8 cellular contexts compared by ENCODE assay signal in genomic region chr11:64355078-64355940, GRCh38. TPM values are rescaled to one million over a fixed set of nuclear protein-coding genes. Genes with fewer than 3 reads are reported as not detected.
DNase-seq lines count a peak whose midpoint lies in the region; ATAC-seq and TF ChIP-seq lines count a peak whose summit lies in the region.

No MANE protein-coding gene starts in this region.

- H3K4me3 ChIP-seq in SK-N-MC: peak overlapping the region; percentile 50; the same call in 1 of the 2 replicates
- H3K4me3 ChIP-seq in right lobe of liver: peak overlapping the region; percentile 32 to 45 (median 43)
- peak overlapping the region; percentile 22 to 36 (median 31) for H3K4me3 ChIP-seq in stomach

- DNase-seq in DMS 273 (lab: John Stamatoyannopoulos, UW; ENCODE audit: unreplicated experiment) (peak; percentile 83), DMS 273 treated with DMSO at 0.1 percent for 48 hours (lab: John Stamatoyannopoulos, UW) (no peak), LHCN-M2 (ENCODE audit: low read depth) (peak; percentile 81), SK-N-MC (ENCODE audit: low read depth, low spot score) (no peak), dermis microvascular lymphatic vessel endothelial cell (ENCODE audit: low read depth in 2 of 2) (peak; percentile 61 to 84), right lobe of liver (peak; percentile 82 to 88 (median 82)), stomach (peak; percentile 85)

- no peaks in the 10 kb centered on the region for H3K9me3 ChIP-seq in SK-N-MC (ENCODE audit: low read depth, low read length)
- no peaks in the 10 kb centered on the region for H3K9me3 ChIP-seq in right lobe of liver
- H3K9me3 ChIP-seq in stomach: no peaks in the 10 kb centered on the region

- peak; percentile 54 for TF ChIP-seq POLR2A in right lobe of liver (IDR thresholded peaks at IDR 0.05)
- TF ChIP-seq POLR2A in stomach (IDR thresholded peaks at IDR 0.05): no peak

- H3K27ac ChIP-seq in SK-N-MC (peak overlapping the region; percentile 54; the same call in 1 of the 2 replicates), right lobe of liver (peak overlapping the region; percentile 45 to 69 (median 62)), stomach (peak overlapping the region; percentile 55 to 86 (median 68))

- intact Hi-C loops in right lobe of liver (cut with DNase I) (no loop called here), stomach (cut with DNase I; ENCODE audit: low total_unique reads) (no loop called here)

- TF ChIP-seq EP300 in stomach (IDR thresholded peaks at IDR 0.05): no peak

- WGBS in right lobe of liver (ENCODE audit: insufficient coverage, low coverage, low lambda C conversion rate, missing lambda C conversion rate): 22% methylated on average over 15 of the region's 23 CpGs
- WGBS in stomach, 5 donors: 9 to 24% (median 15%) methylated on average over 17 to 23 of the region's 23 CpGs

- peak; percentile 69 to 84 (median 75) for ATAC-seq in right lobe of liver
- no peak for ATAC-seq in HG02623 (IDR thresholded peaks at IDR 0.05; ENCODE audit: unreplicated experiment)

- peak overlapping the region; percentile 63 for H3K9ac ChIP-seq in SK-N-MC (ENCODE audit: insufficient read length)

- TF ChIP-seq CTCF in right lobe of liver (IDR thresholded peaks at IDR 0.05): peak; percentile 65 to 77 (median 70)
- peak in 5 of 7 experiments; percentile 60 to 92 (median 72) for TF ChIP-seq CTCF in stomach (IDR thresholded peaks at IDR 0.05)

- H3K36me3 ChIP-seq in SK-N-MC (ENCODE audit: insufficient read depth, low read length) (no peaks in the 10 kb centered on the region), right lobe of liver (no peaks in the 10 kb centered on the region), stomach (peaks cover 0 to 5% (median under 1%) of the 10 kb centered on the region in 4 donors)

- H3K27me3 ChIP-seq in right lobe of liver: no peaks in the 10 kb centered on the region
- no peaks in the 10 kb centered on the region for H3K27me3 ChIP-seq in stomach

- H3K4me1 ChIP-seq in right lobe of liver (peaks cover 0 to 28% (median 2%) of the 10 kb centered on the region in 4 donors), stomach (peaks cover 33 to 58% (median 47%) of the 10 kb centered on the region in 4 donors)

RNA-seq across cellular contexts. Expression of gene RPS6KA4, which starts 3.7 kb away (rescaled TPM):
- total RNA-seq in LHCN-M2 (2014; rRNA removed): 56.2 and 64.1 TPM in 2 replicates
- polyA plus RNA-seq in LHCN-M2 (2012): 45.6 TPM
- total RNA-seq in dermis microvascular lymphatic vessel endothelial cell: 29.4 and 35.8 TPM in 2 replicates
- total RNA-seq in right lobe of liver: 10 to 100 TPM in 3 of 6 experiments, 1 to 10 TPM in 3; 6.6 to 17.9 (median 10.3) TPM
- 100 to 1,000 TPM in 1 of 5 donors, 10 to 100 TPM in 4; 15.4 to 103 (median 81.1) TPM for total RNA-seq in stomach
- polyA plus RNA-seq in stomach: 10 to 100 TPM; 18.5 to 22.8 (median 20.2) TPM

RNA-seq across cellular contexts. Expression of gene CCDC88B, which starts 15.3 kb away (rescaled TPM):
- total RNA-seq in LHCN-M2 (2014; rRNA removed): 0.63 and 0.71 TPM in 2 replicates
- 3.1 TPM for polyA plus RNA-seq in LHCN-M2 (2012)
- total RNA-seq in dermis microvascular lymphatic vessel endothelial cell: 1.5 and 1.8 TPM in 2 replicates
- total RNA-seq in right lobe of liver: 10 to 100 TPM in 1 of 6 experiments, 1 to 10 TPM in 5; 2.4 to 10.6 (median 4.9) TPM
- 100 to 1,000 TPM in 1 of 5 donors, 10 to 100 TPM in 1, 1 to 10 TPM in 3; 1.8 to 137 (median 7.6) TPM for total RNA-seq in stomach
- 10 to 100 TPM; 37.4 to 57.7 (median 38.8) TPM for polyA plus RNA-seq in stomach

RNA-seq across cellular contexts. Expression of gene PRDX5, which starts 37.4 kb away (rescaled TPM):
- total RNA-seq in LHCN-M2 (2014; rRNA removed) (215 and 240 TPM in 2 replicates), dermis microvascular lymphatic vessel endothelial cell (217 and 224 TPM in 2 replicates), right lobe of liver (100 to 1,000 TPM in 2 of 6 experiments, 10 to 100 TPM in 4; 84.0 to 172 (median 89.3) TPM), stomach (100 to 1,000 TPM in 3 of 5 donors, 10 to 100 TPM in 1, 1 to 10 TPM in 1; 9.3 to 254 (median 125) TPM)
- polyA plus RNA-seq in LHCN-M2 (2012): 527 TPM
- 100 to 1,000 TPM; 462 to 725 (median 673) TPM for polyA plus RNA-seq in stomach

RNA-seq across cellular contexts. Expression of gene TRMT112, which starts 38.0 kb away (rescaled TPM):
- total RNA-seq in LHCN-M2 (2014; rRNA removed) (261 and 366 TPM in 2 replicates), dermis microvascular lymphatic vessel endothelial cell (168 and 222 TPM in 2 replicates), right lobe of liver (100 to 1,000 TPM in 2 of 6 experiments, 10 to 100 TPM in 4; 58.0 to 122 (median 85.3) TPM), stomach (100 to 1,000 TPM in 2 of 5 donors, 10 to 100 TPM in 3; 50.8 to 181 (median 99.9) TPM)
- polyA plus RNA-seq in LHCN-M2 (2012): 391 TPM
- polyA plus RNA-seq in stomach: 100 to 1,000 TPM; 271 to 337 (median 328) TPM

RNA-seq across cellular contexts. Expression of gene ESRRA, which starts 50.0 kb away (rescaled TPM):
- 58.2 and 59.8 TPM in 2 replicates for total RNA-seq in LHCN-M2 (2014; rRNA removed)
- 21.6 TPM for polyA plus RNA-seq in LHCN-M2 (2012)
- 42.0 and 56.0 TPM in 2 replicates for total RNA-seq in dermis microvascular lymphatic vessel endothelial cell
- 10 to 100 TPM; 28.5 to 82.6 (median 47.7) TPM for total RNA-seq in right lobe of liver
- total RNA-seq in stomach: 100 to 1,000 TPM in 3 of 5 donors, 10 to 100 TPM in 2; 45.5 to 685 (median 142) TPM
- 10 to 100 TPM; 63.5 to 86.6 (median 82.5) TPM for polyA plus RNA-seq in stomach

Comparison
In these comparisons a context has a peak if more than half of its experiments do, and no peak if none do; other contexts are left out.
1. DNase-seq: peak in DMS 273 (single experiment), LHCN-M2 (single experiment), dermis microvascular lymphatic vessel endothelial cell (2 of 2), right lobe of liver (3 of 3) and stomach (single experiment); none in DMS 273 treated with DMSO at 0.1 percent for 48 hours (single experiment) and SK-N-MC (single experiment).
2. Peak in every context shown above with its lines, with median percentiles within 50 percentile points of each other: H3K27ac ChIP-seq and H3K4me3 ChIP-seq.